2 cellular contexts compared by ENCODE assay signal in genomic region chr14:58557242-58557641, GRCh38.
TF ChIP-seq lines count a peak whose summit lies in the region.

No MANE protein-coding gene starts in this region.

TF ChIP-seq in IMR-90, 13 proteins besides CTCF, POLR2A, EP300 and RAD21:
- peak; percentile 67 for TF ChIP-seq CEBPB (IDR thresholded peaks at IDR 0.05; ENCODE audit: low read depth, low read length)
- no peak for TF ChIP-seq MAZ (IDR thresholded peaks at IDR 0.05; ENCODE audit: borderline replicate concordance, low read depth, low read length)

TF ChIP-seq in K562, 482 proteins besides CTCF, POLR2A, EP300 and RAD21:
- TF ChIP-seq NONO (IDR thresholded peaks at IDR 0.05; ENCODE audit: low read depth in 2 of 2, low read length in 1 of 2) (no peak), SP1 (CRISPR knock-in tag; IDR thresholded peaks at IDR 0.05) (no peak), ZNF324 (CRISPR knock-in tag; IDR thresholded peaks at IDR 0.05) (no peak), MCM5 (IDR thresholded peaks at IDR 0.05; ENCODE audit: low read depth) (no peak), RNF2 (IDR thresholded peaks at IDR 0.05) (no peak), POLR2G (IDR thresholded peaks at IDR 0.05; ENCODE audit: low read depth, low read length) (no peak), HMGXB4 (CRISPR knock-in tag; IDR thresholded peaks at IDR 0.05) (no peak), MAFK (IDR thresholded peaks at IDR 0.05; ENCODE audit: low read length) (no peak), BCL6 (CRISPR knock-in tag; IDR thresholded peaks at IDR 0.05) (no peak)
